In genomic region chr18:31232779-31233424, GRCh38 we compare ENCODE assay signal across 17 cellular contexts.
DNase-seq lines count a peak whose midpoint lies in the region; ATAC-seq, FAIRE-seq and TF ChIP-seq lines count a peak whose summit lies in the region.
"Had no signal": no experiment of that assay in that cellular context is flagged by ENCODE, and none has a peak within 500 bp of the region (broad histone marks: within the 10 kb centered on the region; RNA-seq: fewer than 3 reads in every experiment).

No MANE protein-coding gene starts in this region.

- H3K27ac Mint-ChIP-seq in neural crest cell (ENCODE audit: unreplicated experiment) (peak overlapping the region; percentile 79), T-helper 17 cell (no peak overlapping the region)

- H3K4me1 ChIP-seq in HEK293 (ENCODE audit: control insufficient read depth, insufficient read depth, low read length) = no peaks in the 10 kb centered on the region
- H3K4me1 ChIP-seq in uterus = no peaks in the 10 kb centered on the region
- no peaks in the 10 kb centered on the region for H3K4me1 ChIP-seq in Peyer's patch
- H3K4me1 ChIP-seq: SJSA1 had no signal

- CTCF ChIA-PET in HEK293 (lab: Yijun Ruan, JAX) = interaction anchor here (0.6 to 1.3 kb wide), 6 partner anchors 10 to 655 kb away, joined by 3 read pairs; no protein-coding TSS in a partner anchor

- H3K4me1 Mint-ChIP-seq in neural crest cell (no peaks in the 10 kb centered on the region), T-helper 17 cell (no peaks in the 10 kb centered on the region)

- TF ChIP-seq POLR2A in GM12891 (IDR thresholded peaks at IDR 0.05; ENCODE audit: low read depth, low read length) (no peak), uterus (IDR thresholded peaks at IDR 0.05) (no peak), Peyer's patch (IDR thresholded peaks at IDR 0.05) (no peak)

- H3K27me3 Mint-ChIP-seq in neural crest cell (ENCODE audit: low read depth) (no peaks in the 10 kb centered on the region), T-helper 17 cell (no peaks in the 10 kb centered on the region)

- H3K36me3 ChIP-seq in HEK293 (ENCODE audit: control insufficient read depth in 2 of 2, insufficient read depth in 1 of 2, low read length in 2 of 2) (no peaks in the 10 kb centered on the region), uterus (no peaks in the 10 kb centered on the region), Peyer's patch (no peaks in the 10 kb centered on the region)
- H3K36me3 ChIP-seq: SJSA1 had no signal

- H3K27me3 ChIP-seq in uterus = no peaks in the 10 kb centered on the region
- no peaks in the 10 kb centered on the region for H3K27me3 ChIP-seq in Peyer's patch
- H3K27me3 ChIP-seq: SJSA1 had no signal

- no peak for ATAC-seq in T-helper 17 cell

- no peaks in the 10 kb centered on the region for H3K9me3 Mint-ChIP-seq in neural crest cell
- H3K9me3 Mint-ChIP-seq: H9 had no signal

- TF ChIP-seq CTCF in HEK293 (tag by site-specific recombination; IDR thresholded peaks at IDR 0.05) (no peak), neural crest cell (conservative IDR thresholded peaks at IDR 0.05) (no peak), uterus (IDR thresholded peaks at IDR 0.05) (no peak), Peyer's patch (IDR thresholded peaks at IDR 0.05) (no peak)

- H3K36me3 Mint-ChIP-seq in neural crest cell (ENCODE audit: low read depth) (no peaks in the 10 kb centered on the region), T-helper 17 cell (ENCODE audit: low read depth) (no peaks in the 10 kb centered on the region)

- POLR2A ChIA-PET in HEK293 (lab: Yijun Ruan, JAX) = no interaction called here

- H3K9me3 ChIP-seq in HEK293 (ENCODE audit: control insufficient read depth, insufficient read depth, low read depth, low read length) (no peaks in the 10 kb centered on the region), T-helper 17 cell (ENCODE audit: control insufficient read depth, low read length, poor library complexity, severe bottlenecking) (peaks cover 2% of the 10 kb centered on the region), uterus (no peaks in the 10 kb centered on the region), Peyer's patch (no peaks in the 10 kb centered on the region)
- H3K9me3 ChIP-seq: SJSA1 had no signal

- DNase-seq in GM12891 (ENCODE audit: insufficient read length, low spot score) (no peak), left kidney (ENCODE audit: low read depth, low spot score) (peak; percentile 15), neural crest cell (ENCODE audit: low read depth, low spot score) (no peak), T-helper 17 cell (no peak), uterus (no peak), Peyer's patch (no peak)
- DNase-seq: DMS 273 treated with DMSO at 0.1 percent for 48 hours, GF-D8, H9, NCI-H1048, NCI-H1436 treated with DMSO at 0.1 percent for 48 hours, NCI-H2029 treated with DMSO at 0.1 percent for 48 hours, NCI-H510A, NCI-H774 had no signal

- H3K4me3 ChIP-seq in HEK293 (ENCODE audit: low read depth, low read length) (no peak overlapping the region), uterus (no peak overlapping the region), Peyer's patch (no peak overlapping the region)
- H3K4me3 ChIP-seq: SJSA1 had no signal

- H3K4me3 Mint-ChIP-seq in neural crest cell (no peak overlapping the region), T-helper 17 cell (no peak overlapping the region)
- H3K4me3 Mint-ChIP-seq: H9 had no signal

- intact Hi-C loops in uterus (cut with DNase I; ENCODE audit: low total_unique reads) = no loop called here

- H3K27ac ChIP-seq in HEK293 (ENCODE audit: extremely low read depth, low read depth, low read length) (no peak overlapping the region), uterus (no peak overlapping the region), Peyer's patch (no peak overlapping the region)
- H3K27ac ChIP-seq: C4-2B, SJSA1 had no signal

- FAIRE-seq in GM12891 (lab: Jason Lieb, UNC) = peak; percentile 62

TF ChIP-seq in GM12891, 5 proteins besides CTCF, POLR2A, EP300 and RAD21:
- TF ChIP-seq POU2F2 (IDR thresholded peaks at IDR 0.05; ENCODE audit: low read depth, low read length) = no peak
- TF ChIP-seq PAX5 (IDR thresholded peaks at IDR 0.05; ENCODE audit: insufficient read depth, low read length, severe bottlenecking) = no peak
- no peak for TF ChIP-seq SPI1 (IDR thresholded peaks at IDR 0.05; ENCODE audit: low read depth, low read length)
- TF ChIP-seq POLR2AphosphoS5 (IDR thresholded peaks at IDR 0.05; ENCODE audit: low read depth, low read length) = no peak
- TF ChIP-seq TAF1 (IDR thresholded peaks at IDR 0.05; ENCODE audit: low read depth, low read length) = no peak

TF ChIP-seq in HEK293, 187 proteins besides CTCF, POLR2A, EP300 and RAD21:
- TF ChIP-seq ZBTB1 (tag by site-specific recombination; IDR thresholded peaks at IDR 0.05) (no peak), ZNF777 (tag by site-specific recombination; IDR thresholded peaks at IDR 0.05; ENCODE audit: borderline replicate concordance) (0 out of 2 replicates have a peak, but pooled peaks have one; percentile 26)
- TF ChIP-seq, protein P1, sequence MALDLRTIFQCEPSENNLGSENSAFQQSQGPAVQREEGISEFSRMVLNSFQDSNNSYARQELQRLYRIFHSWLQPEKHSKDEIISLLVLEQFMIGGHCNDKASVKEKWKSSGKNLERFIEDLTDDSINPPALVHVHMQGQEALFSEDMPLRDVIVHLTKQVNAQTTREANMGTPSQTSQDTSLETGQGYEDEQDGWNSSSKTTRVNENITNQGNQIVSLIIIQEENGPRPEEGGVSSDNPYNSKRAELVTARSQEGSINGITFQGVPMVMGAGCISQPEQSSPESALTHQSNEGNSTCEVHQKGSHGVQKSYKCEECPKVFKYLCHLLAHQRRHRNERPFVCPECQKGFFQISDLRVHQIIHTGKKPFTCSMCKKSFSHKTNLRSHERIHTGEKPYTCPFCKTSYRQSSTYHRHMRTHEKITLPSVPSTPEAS (tag by site-specific recombination; IDR thresholded peaks at IDR 0.05) = peak; percentile 75
TF ChIP-seq in HEK293: peak in this region for 2.
